8 cellular contexts compared by ENCODE assay signal in genomic region chr13:20495087-20496023, GRCh38. TPM values are rescaled to one million over a fixed set of nuclear protein-coding genes. Genes with fewer than 3 reads are reported as not detected.
DNase-seq lines count a peak whose midpoint lies in the region; ATAC-seq, FAIRE-seq and TF ChIP-seq lines count a peak whose summit lies in the region.

No MANE protein-coding gene starts in this region.

- CTCF ChIA-PET in CD4-positive, alpha-beta T cell (lab: Charles Lee) = interaction anchor here (1.4 kb wide), 1 partner anchor 430 kb away, joined by 5 read pairs; no protein-coding TSS in a partner anchor

- no peak overlapping the region for H3K27ac Mint-ChIP-seq in CD4-positive, alpha-beta T cell

- no peaks in the 10 kb centered on the region for H3K4me1 Mint-ChIP-seq in CD4-positive, alpha-beta T cell (ENCODE audit: low read depth)

- H3K27me3 ChIP-seq in CD4-positive, alpha-beta T cell (ENCODE audit: control insufficient read depth, insufficient read depth, low read length) = no peaks in the 10 kb centered on the region
- no peaks in the 10 kb centered on the region for H3K27me3 ChIP-seq in left lung

- no peak overlapping the region for H3K4me3 ChIP-seq in left lung

- ATAC-seq in CD4-positive, alpha-beta T cell (ENCODE audit: poor library complexity) = peak; percentile 97
- ATAC-seq in GM21447 (IDR thresholded peaks at IDR 0.05; ENCODE audit: unreplicated experiment) (peak; percentile 76), left lung (peak; percentile 97), GM18519 (IDR thresholded peaks at IDR 0.05; ENCODE audit: low FRiP score, unreplicated experiment) (no peak)

- no peak overlapping the region for H3K27ac ChIP-seq in CD4-positive, alpha-beta T cell (ENCODE audit: low read depth, low read length)
- no peak overlapping the region for H3K27ac ChIP-seq in left lung

- H3K4me3 Mint-ChIP-seq in CD4-positive, alpha-beta T cell = no peak overlapping the region

- POLR2A ChIA-PET in CD4-positive, alpha-beta T cell (lab: Charles Lee) = no interaction called here

- no peaks in the 10 kb centered on the region for H3K36me3 ChIP-seq in left lung

- peaks cover 0 to 13% of the 10 kb centered on the region in 2 donors for H3K4me1 ChIP-seq in left lung

- H3K9me3 Mint-ChIP-seq in CD4-positive, alpha-beta T cell = no peaks in the 10 kb centered on the region

- intact Hi-C loops in CD4-positive, alpha-beta T cell (cut with DNase I, micrococcal nuclease) = loop anchor here (1.0 to 5.0 kb wide), 5 partner anchors 217 to 982 kb away; no protein-coding TSS in a partner anchor
- intact Hi-C loops in left lung (cut with DNase I) = loop anchor here in 1 of 2 donors (10.0 kb wide), 1 partner anchor 429 kb away; no protein-coding TSS in a partner anchor

- DNase-seq in CD4-positive, alpha-beta T cell = peak; percentile 31 to 60 (median 46)
- DNase-seq in NCI-H345 (lab: John Stamatoyannopoulos, UW) (peak; percentile 54), left lung (no peak)
- DNase-seq in activated CD4-positive, alpha-beta T cell treated with anti-CD3 and anti-CD28 coated beads for 1 hour = peak; percentile 34
- peak; percentile 37 to 57 for DNase-seq in stimulated activated CD4-positive, alpha-beta T cell treated with anti-CD3 and anti-CD28 coated beads, Interleukin-4, amount 100 ng/mL, for 4 hours

- TF ChIP-seq CTCF in CD4-positive, alpha-beta T cell (IDR thresholded peaks at IDR 0.05) = peak; percentile 99
- TF ChIP-seq CTCF in left lung (IDR thresholded peaks at IDR 0.05) = peak; percentile 90 to 98

- no peaks in the 10 kb centered on the region for H3K36me3 Mint-ChIP-seq in CD4-positive, alpha-beta T cell (ENCODE audit: low read depth)

- peaks cover 7% of the 10 kb centered on the region for H3K9me3 ChIP-seq in CD4-positive, alpha-beta T cell (ENCODE audit: control insufficient read depth, low read length)
- no peaks in the 10 kb centered on the region for H3K9me3 ChIP-seq in left lung

- no peaks in the 10 kb centered on the region for H3K27me3 Mint-ChIP-seq in CD4-positive, alpha-beta T cell

- FAIRE-seq in colon (lab: Jason Lieb, UNC) = peak; percentile 33

RNA-seq across cellular contexts. Expression of gene CRYL1, which starts 30.3 kb away (rescaled TPM):
- 1 to 10 TPM; 7.9 to 8.0 TPM for total RNA-seq in CD4-positive, alpha-beta T cell
- 10 to 100 TPM; 15.5 to 31.8 TPM for total RNA-seq in left lung

Comparison
In these comparisons a context has a peak if more than half of its experiments do, and no peak if none do; other contexts are left out.
1. DNase-seq: peak in CD4-positive, alpha-beta T cell (10 of 10), NCI-H345 (single experiment), activated CD4-positive, alpha-beta T cell treated with anti-CD3 and anti-CD28 coated beads for 1 hour (single experiment) and stimulated activated CD4-positive, alpha-beta T cell treated with anti-CD3 and anti-CD28 coated beads, Interleukin-4, amount 100 ng/mL, for 4 hours (2 of 2); none in left lung (0 of 2).